11 cellular contexts compared by ENCODE assay signal in the genomic region with DNA sequence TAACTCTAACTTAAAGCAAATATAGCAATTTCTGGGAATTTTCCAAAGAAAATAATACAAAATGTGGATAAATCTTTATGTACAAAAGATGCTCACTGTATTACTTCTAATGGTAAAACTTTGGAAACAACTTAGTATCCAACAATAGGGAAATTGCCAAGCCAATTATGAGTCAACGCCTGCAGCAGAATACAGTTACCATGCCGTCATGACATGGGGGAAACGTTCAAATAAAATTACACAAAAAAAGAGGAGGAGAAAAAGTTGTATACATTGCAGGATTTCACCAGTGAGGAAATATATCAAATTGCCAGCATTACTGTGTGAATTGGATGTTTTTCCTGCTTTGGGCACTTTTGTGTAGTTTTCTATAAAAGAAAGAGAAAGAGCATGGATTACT.
DNase-seq lines count a peak whose midpoint lies in the region; ATAC-seq, FAIRE-seq and TF ChIP-seq lines count a peak whose summit lies in the region.
"Had no signal": no experiment of that assay in that cellular context is flagged by ENCODE, and none has a peak within 500 bp of the region (broad histone marks: within the 10 kb centered on the region; RNA-seq: fewer than 3 reads in every experiment).

No MANE protein-coding gene starts in this region.

- H3K9ac ChIP-seq in ES-I3 (ENCODE audit: low read depth, low read length), result peak overlapping the region; percentile 68; the same call in 1 of the 2 replicates
- H3K9ac ChIP-seq in keratinocyte (ENCODE audit: control insufficient read depth, extremely low read depth, insufficient read depth, low read length), result peak overlapping the region; percentile 82

- peak overlapping the region; percentile 79 for H3K4me2 ChIP-seq in keratinocyte (ENCODE audit: control insufficient read depth, extremely low read depth, insufficient read depth, low read depth, low read length)

- H3K27me3 Mint-ChIP-seq in activated T-helper 1 cell treated with anti-CD3 and anti-CD28 coated beads, Interleukin-12 subunit alpha, Interleukin-12 subunit beta, Interleukin-2, Interleukin-4 antibody, amounts not matched to agents 30 ng/mL and 10 ng/mL and 1 ng/mL, durations not matched to agents 14 hours and 24 hours and 36 hours (ENCODE audit: insufficient read depth), result peaks cover 43% of the 10 kb centered on the region

- H3K79me2 ChIP-seq in ACC112 (ENCODE audit: control insufficient read depth, insufficient read depth, low read length, unreplicated experiment) (peaks cover 61% of the 10 kb centered on the region), keratinocyte (ENCODE audit: control insufficient read depth, insufficient read depth, low read length) (peaks cover 65% of the 10 kb centered on the region)

- no peak for TF ChIP-seq CTCF in keratinocyte (optimal IDR thresholded peaks at IDR 0.05 in 1 of 3, IDR thresholded peaks at IDR 0.05 in 1 of 3, conservative IDR thresholded peaks at IDR 0.05 in 1 of 3; ENCODE audit: extremely low read depth in 1 of 3, insufficient read depth in 2 of 3, low read length in 3 of 3)
- TF ChIP-seq CTCF in D721Med (IDR thresholded peaks at IDR 0.05; ENCODE audit: insufficient read depth, missing control alignments), result no peak

- H2AFZ ChIP-seq in ACC112 (ENCODE audit: low read length, unreplicated experiment) (no peak overlapping the region), keratinocyte (ENCODE audit: control insufficient read depth, low read length) (no peak overlapping the region)

- H3K4me3 ChIP-seq in ACC112 (ENCODE audit: low read depth, low read length) (peak overlapping the region; percentile 93), keratinocyte (ENCODE audit: control insufficient read depth in 2 of 3, extremely low read depth in 1 of 3, insufficient read depth in 2 of 3, low read depth in 1 of 3, low read length in 3 of 3) (peak overlapping the region; percentile 81 to 91 (median 86))
- H3K4me3 ChIP-seq: adrenal gland, K562 had no signal

- intact Hi-C loops in activated T-helper 1 cell treated with anti-CD3 and anti-CD28 coated beads, Interleukin-12 subunit alpha, Interleukin-12 subunit beta, Interleukin-2, Interleukin-4 antibody, amounts not matched to agents 30 ng/mL and 10 ng/mL and 1 ng/mL, durations not matched to agents 14 hours and 24 hours and 36 hours (cut with micrococcal nuclease), result loop anchor here (5.0 to 10.0 kb wide), 3 partner anchors 134 to 642 kb away; a partner anchor contains a TSS

- H3K36me3 Mint-ChIP-seq in activated T-helper 1 cell treated with anti-CD3 and anti-CD28 coated beads, Interleukin-12 subunit alpha, Interleukin-12 subunit beta, Interleukin-2, Interleukin-4 antibody, amounts not matched to agents 30 ng/mL and 10 ng/mL and 1 ng/mL, durations not matched to agents 14 hours and 24 hours and 36 hours (ENCODE audit: low read depth), result no peaks in the 10 kb centered on the region

- dilution Hi-C loops in keratinocyte (cut with MboI; ENCODE audit: extremely low pct_ligation_motif_present, low sequenced_read_pairs), result no loop called here

- FAIRE-seq in keratinocyte (lab: Jason Lieb, UNC) (peak; percentile 58), D721Med (lab: Jason Lieb, UNC) (no peak)
- FAIRE-seq: K562 had no signal

- H3K9me3 Mint-ChIP-seq in activated T-helper 1 cell treated with anti-CD3 and anti-CD28 coated beads, Interleukin-12 subunit alpha, Interleukin-12 subunit beta, Interleukin-2, Interleukin-4 antibody, amounts not matched to agents 30 ng/mL and 10 ng/mL and 1 ng/mL, durations not matched to agents 14 hours and 24 hours and 36 hours, result no peaks in the 10 kb centered on the region

- H3K27ac Mint-ChIP-seq in activated T-helper 1 cell treated with anti-CD3 and anti-CD28 coated beads, Interleukin-12 subunit alpha, Interleukin-12 subunit beta, Interleukin-2, Interleukin-4 antibody, amounts not matched to agents 30 ng/mL and 10 ng/mL and 1 ng/mL, durations not matched to agents 14 hours and 24 hours and 36 hours, result no peak overlapping the region

- H3K27ac ChIP-seq in ACC112 (ENCODE audit: low read depth, low read length) (peak overlapping the region; percentile 51), keratinocyte (ENCODE audit: control insufficient read depth, insufficient read depth, low read length) (peak overlapping the region; percentile 97)
- H3K27ac ChIP-seq: adrenal gland, left lung had no signal

- H3K4me1 Mint-ChIP-seq in activated T-helper 1 cell treated with anti-CD3 and anti-CD28 coated beads, Interleukin-12 subunit alpha, Interleukin-12 subunit beta, Interleukin-2, Interleukin-4 antibody, amounts not matched to agents 30 ng/mL and 10 ng/mL and 1 ng/mL, durations not matched to agents 14 hours and 24 hours and 36 hours (ENCODE audit: low read depth), result peaks cover 45% of the 10 kb centered on the region

- H3K4me3 Mint-ChIP-seq in activated T-helper 1 cell treated with anti-CD3 and anti-CD28 coated beads, Interleukin-12 subunit alpha, Interleukin-12 subunit beta, Interleukin-2, Interleukin-4 antibody, amounts not matched to agents 30 ng/mL and 10 ng/mL and 1 ng/mL, durations not matched to agents 14 hours and 24 hours and 36 hours, result peak overlapping the region; percentile 74

- H3K27me3 ChIP-seq in ACC112 (ENCODE audit: insufficient read depth, low read length) (no peaks in the 10 kb centered on the region), keratinocyte (ENCODE audit: control insufficient read depth, extremely low read depth, insufficient read depth, low read length) (no peaks in the 10 kb centered on the region)

- no peaks in the 10 kb centered on the region for H3K9me1 ChIP-seq in keratinocyte (ENCODE audit: control insufficient read depth, extremely low read depth, insufficient read depth, low read length)

- no peaks in the 10 kb centered on the region for H4K20me1 ChIP-seq in keratinocyte (ENCODE audit: control insufficient read depth, extremely low read depth, insufficient read depth, low read length)

- DNase-seq in activated T-helper 1 cell treated with anti-CD3 and anti-CD28 coated beads, Interleukin-12 subunit alpha, Interleukin-12 subunit beta, Interleukin-2, Interleukin-4 antibody, amounts not matched to agents 30 ng/mL and 10 ng/mL and 1 ng/mL, durations not matched to agents 14 hours and 24 hours and 36 hours (ENCODE audit: low spot score), result no peak
- DNase-seq in keratinocyte (ENCODE audit: low read depth, low spot score) (no peak), D721Med (ENCODE audit: insufficient read length, low spot score) (no peak)
- DNase-seq in activated CD4-positive, CD25-positive, alpha-beta regulatory T cell treated with anti-CD3 and anti-CD28 coated beads, Interleukin-2, amount 50 U/mL, for 72 hours, result no peak
- DNase-seq: adrenal gland, left lung had no signal

- H3K4me1 ChIP-seq in ACC112 (ENCODE audit: control insufficient read depth, insufficient read depth, low read length, unreplicated experiment), result peaks cover 19% of the 10 kb centered on the region
- peaks cover 22% of the 10 kb centered on the region for H3K4me1 ChIP-seq in ES-I3 (ENCODE audit: insufficient read depth, low read length)
- peaks cover 36% of the 10 kb centered on the region for H3K4me1 ChIP-seq in keratinocyte (ENCODE audit: control insufficient read depth, extremely low read depth, insufficient read depth, low read length)

- no peaks in the 10 kb centered on the region for H3K9me3 ChIP-seq in ES-I3 (ENCODE audit: control insufficient read depth, insufficient read depth, low read length)
- H3K9me3 ChIP-seq in keratinocyte (ENCODE audit: control insufficient read depth, low read depth, low read length), result no peaks in the 10 kb centered on the region
- H3K9me3 ChIP-seq: adrenal gland, left lung had no signal

- H3K36me3 ChIP-seq in ACC112 (ENCODE audit: insufficient read depth, low read length) (no peaks in the 10 kb centered on the region), ES-I3 (ENCODE audit: insufficient read depth, low read length) (no peaks in the 10 kb centered on the region), keratinocyte (ENCODE audit: control insufficient read depth in 2 of 2, extremely low read depth in 1 of 2, insufficient read depth in 2 of 2, low read length in 2 of 2) (no peaks in the 10 kb centered on the region)
- H3K36me3 ChIP-seq: adrenal gland, left lung had no signal

- ATAC-seq in GM18867 (IDR thresholded peaks at IDR 0.05; ENCODE audit: unreplicated experiment) (no peak), GM18858 (IDR thresholded peaks at IDR 0.05; ENCODE audit: unreplicated experiment) (no peak)
- ATAC-seq: K562, left lung had no signal
